Comparison of ENCODE assay signal across 20 cellular contexts in genomic region chr5:139456776-139457175, GRCh38. TPM values are rescaled to one million over a fixed set of nuclear protein-coding genes. Genes with fewer than 3 reads are reported as not detected.
DNase-seq lines count a peak whose midpoint lies in the region; ATAC-seq and TF ChIP-seq lines count a peak whose summit lies in the region.
"Had no signal": no experiment of that assay in that cellular context is flagged by ENCODE, and none has a peak within 500 bp of the region (broad histone marks: within the 10 kb centered on the region; RNA-seq: fewer than 3 reads in every experiment).

No MANE protein-coding gene starts in this region.

- POLR2A ChIA-PET in activated CD4-positive, alpha-beta memory T cell treated with anti-CD3 and anti-CD28 coated beads, Interleukin-2, amount 10 ng/mL, durations not matched to agents 7 days and 5 days (lab: Charles Lee), result interaction anchor here (0.6 to 6.9 kb wide), 6 partner anchors 12 to 106 kb away, joined by 3 to 73 read pairs (median 4); partner anchors contain the start of gene DNAJC18

- CTCF ChIA-PET in activated CD4-positive, alpha-beta memory T cell treated with anti-CD3 and anti-CD28 coated beads, Interleukin-2, amount 10 ng/mL, durations not matched to agents 7 days and 5 days (lab: Charles Lee), result interaction anchor here (1.4 to 4.4 kb wide), 4 partner anchors 14 to 34 kb away, joined by 3 to 20 read pairs (median 10); partner anchors contain the start of gene STING1

- H3K4me1 Mint-ChIP-seq in stimulated activated naive CD8-positive, alpha-beta T cell treated with anti-CD3 and anti-CD28 coated beads, Interleukin-15, Interleukin-2, amounts not matched to agents 100 ng/mL and 50 ng/mL, for 24 hours (ENCODE audit: low read depth), result peaks cover 68% of the 10 kb centered on the region
- peaks cover 69% of the 10 kb centered on the region for H3K4me1 Mint-ChIP-seq in activated CD4-positive, alpha-beta memory T cell treated with anti-CD3 and anti-CD28 coated beads, Interleukin-2, amount 10 ng/mL, durations not matched to agents 7 days and 5 days
- no peaks in the 10 kb centered on the region for H3K4me1 Mint-ChIP-seq in glutamatergic neuron (ENCODE audit: low read depth, unreplicated experiment)
- H3K4me1 Mint-ChIP-seq in stimulated activated memory B cell treated with anti-CD40 and anti-IgM and Interleukin-4, amounts not matched to agents 10 μg/mL and 1 μg/mL and 100 μg/mL, for 72 hours, result peaks cover 30% of the 10 kb centered on the region

- H3K36me3 Mint-ChIP-seq in stimulated activated naive CD8-positive, alpha-beta T cell treated with anti-CD3 and anti-CD28 coated beads, Interleukin-15, Interleukin-2, amounts not matched to agents 100 ng/mL and 50 ng/mL, for 24 hours (ENCODE audit: low read depth), result no peaks in the 10 kb centered on the region
- no peaks in the 10 kb centered on the region for H3K36me3 Mint-ChIP-seq in activated CD4-positive, alpha-beta memory T cell treated with anti-CD3 and anti-CD28 coated beads, Interleukin-2, amount 10 ng/mL, durations not matched to agents 7 days and 5 days (ENCODE audit: low read depth)
- H3K36me3 Mint-ChIP-seq in glutamatergic neuron (ENCODE audit: unreplicated experiment), result peaks cover 4% of the 10 kb centered on the region
- no peaks in the 10 kb centered on the region for H3K36me3 Mint-ChIP-seq in stimulated activated memory B cell treated with anti-CD40 and anti-IgM and Interleukin-4, amounts not matched to agents 10 μg/mL and 1 μg/mL and 100 μg/mL, for 72 hours
- H3K36me3 Mint-ChIP-seq: memory B cell, naive B cell had no signal

- no peaks in the 10 kb centered on the region for H3K9me3 Mint-ChIP-seq in stimulated activated naive CD8-positive, alpha-beta T cell treated with anti-CD3 and anti-CD28 coated beads, Interleukin-15, Interleukin-2, amounts not matched to agents 100 ng/mL and 50 ng/mL, for 24 hours
- H3K9me3 Mint-ChIP-seq in activated CD4-positive, alpha-beta memory T cell treated with anti-CD3 and anti-CD28 coated beads, Interleukin-2, amount 10 ng/mL, durations not matched to agents 7 days and 5 days, result no peaks in the 10 kb centered on the region
- no peaks in the 10 kb centered on the region for H3K9me3 Mint-ChIP-seq in glutamatergic neuron (ENCODE audit: unreplicated experiment)
- H3K9me3 Mint-ChIP-seq in stimulated activated memory B cell treated with anti-CD40 and anti-IgM and Interleukin-4, amounts not matched to agents 10 μg/mL and 1 μg/mL and 100 μg/mL, for 72 hours, result peaks cover 8% of the 10 kb centered on the region
- H3K9me3 Mint-ChIP-seq: memory B cell, naive B cell had no signal

- H3K4me3 Mint-ChIP-seq in stimulated activated naive CD8-positive, alpha-beta T cell treated with anti-CD3 and anti-CD28 coated beads, Interleukin-15, Interleukin-2, amounts not matched to agents 100 ng/mL and 50 ng/mL, for 24 hours, result no peak overlapping the region
- no peak overlapping the region for H3K4me3 Mint-ChIP-seq in activated CD4-positive, alpha-beta memory T cell treated with anti-CD3 and anti-CD28 coated beads, Interleukin-2, amount 10 ng/mL, durations not matched to agents 7 days and 5 days
- no peak overlapping the region for H3K4me3 Mint-ChIP-seq in glutamatergic neuron (ENCODE audit: unreplicated experiment)
- H3K4me3 Mint-ChIP-seq in stimulated activated memory B cell treated with anti-CD40 and anti-IgM and Interleukin-4, amounts not matched to agents 10 μg/mL and 1 μg/mL and 100 μg/mL, for 72 hours, result no peak overlapping the region
- H3K4me3 Mint-ChIP-seq: memory B cell had no signal

- no peak for DNase-seq in stimulated activated naive CD8-positive, alpha-beta T cell treated with anti-CD3 and anti-CD28 coated beads, Interleukin-15, Interleukin-2, amounts not matched to agents 100 U/mL and 50 U/mL, for 24 hours
- no peak for DNase-seq in activated CD4-positive, alpha-beta memory T cell treated with anti-CD3 and anti-CD28 coated beads, Interleukin-2, amount 10 ng/mL, durations not matched to agents 7 days and 5 days
- DNase-seq in glutamatergic neuron (no peak), H4 (ENCODE audit: low spot score) (no peak), DMS153 (lab: John Stamatoyannopoulos, UW) (no peak), NCI-H2029 treated with DMSO at 0.1 percent for 48 hours (lab: John Stamatoyannopoulos, UW) (no peak)
- DNase-seq: H7, KBM-7, kidney glomerular epithelial cell, naive B cell, NCI-H2171 treated with DMSO at 0.1 percent for 48 hours, NCI-H526 treated with DMSO at 0.1 percent for 48 hours, Right ventricle myocardium superior, SW 1271 had no signal

- peak overlapping the region; percentile 97 for H3K27ac Mint-ChIP-seq in stimulated activated naive CD8-positive, alpha-beta T cell treated with anti-CD3 and anti-CD28 coated beads, Interleukin-15, Interleukin-2, amounts not matched to agents 100 ng/mL and 50 ng/mL, for 24 hours
- peak overlapping the region; percentile 98 for H3K27ac Mint-ChIP-seq in activated CD4-positive, alpha-beta memory T cell treated with anti-CD3 and anti-CD28 coated beads, Interleukin-2, amount 10 ng/mL, durations not matched to agents 7 days and 5 days
- peak overlapping the region; percentile 16 for H3K27ac Mint-ChIP-seq in glutamatergic neuron (ENCODE audit: unreplicated experiment)
- H3K27ac Mint-ChIP-seq in stimulated activated memory B cell treated with anti-CD40 and anti-IgM and Interleukin-4, amounts not matched to agents 10 μg/mL and 1 μg/mL and 100 μg/mL, for 72 hours, result peak overlapping the region; percentile 51
- H3K27ac Mint-ChIP-seq: memory B cell had no signal

- ATAC-seq in stimulated activated naive CD8-positive, alpha-beta T cell treated with anti-CD3 and anti-CD28 coated beads, Interleukin-15, Interleukin-2, amounts not matched to agents 100 U/mL and 50 U/mL, for 24 hours, result no peak
- no peak for ATAC-seq in stimulated activated memory B cell treated with anti-CD40 and anti-IgM and Interleukin-4, amounts not matched to agents 10 μg/mL and 1 μg/mL and 100 μg/mL, for 72 hours

- H3K27me3 Mint-ChIP-seq in stimulated activated naive CD8-positive, alpha-beta T cell treated with anti-CD3 and anti-CD28 coated beads, Interleukin-15, Interleukin-2, amounts not matched to agents 100 ng/mL and 50 ng/mL, for 24 hours, result no peaks in the 10 kb centered on the region
- no peaks in the 10 kb centered on the region for H3K27me3 Mint-ChIP-seq in activated CD4-positive, alpha-beta memory T cell treated with anti-CD3 and anti-CD28 coated beads, Interleukin-2, amount 10 ng/mL, durations not matched to agents 7 days and 5 days
- H3K27me3 Mint-ChIP-seq in glutamatergic neuron (ENCODE audit: unreplicated experiment), result peaks cover 1% of the 10 kb centered on the region
- H3K27me3 Mint-ChIP-seq in stimulated activated memory B cell treated with anti-CD40 and anti-IgM and Interleukin-4, amounts not matched to agents 10 μg/mL and 1 μg/mL and 100 μg/mL, for 72 hours, result no peaks in the 10 kb centered on the region
- H3K27me3 Mint-ChIP-seq: naive B cell had no signal

- no peak for TF ChIP-seq CTCF in glutamatergic neuron (IDR thresholded peaks at IDR 0.05; ENCODE audit: partially characterized antibody, unreplicated experiment)

RNA-seq across cellular contexts. Expression of gene ECSCR, which starts 5.8 kb away (rescaled TPM):
- total RNA-seq in activated CD4-positive, alpha-beta memory T cell treated with anti-CD3 and anti-CD28 coated beads, Interleukin-2, amount 10 ng/mL, durations not matched to agents 7 days and 5 days, result 1 to 10 TPM in 1 of 2 experiments, not detected in 1; 1.1 TPM
- total RNA-seq in glutamatergic neuron (ENCODE audit: unreplicated experiment), result not detected
- total RNA-seq in H4 (2014; rRNA removed; shearing (Covaris generic)), result 0.10 TPM in 1 of 2 replicates, not detected in the other

RNA-seq across cellular contexts. Expression of gene SMIM33, which starts 14.0 kb away (rescaled TPM):
- 1 to 10 TPM; 2.0 to 2.3 TPM for total RNA-seq in activated CD4-positive, alpha-beta memory T cell treated with anti-CD3 and anti-CD28 coated beads, Interleukin-2, amount 10 ng/mL, durations not matched to agents 7 days and 5 days
- total RNA-seq in glutamatergic neuron (ENCODE audit: unreplicated experiment), result not detected
- total RNA-seq in H4 (2014; rRNA removed; shearing (Covaris generic)), result not detected in 2 replicates
- total RNA-seq: aorta, H7, posterior vena cava, Right ventricle myocardium superior, ureter had no signal

RNA-seq across cellular contexts. Expression of gene DNAJC18, which starts 17.5 kb away (rescaled TPM):
- total RNA-seq in activated CD4-positive, alpha-beta memory T cell treated with anti-CD3 and anti-CD28 coated beads, Interleukin-2, amount 10 ng/mL, durations not matched to agents 7 days and 5 days, result 10 to 100 TPM; 16.1 to 17.0 TPM
- total RNA-seq in glutamatergic neuron (ENCODE audit: unreplicated experiment), result 55.9 TPM
- 4.5 and 22.9 TPM in 2 replicates for total RNA-seq in H4 (2014; rRNA removed; shearing (Covaris generic))

RNA-seq across cellular contexts. Expression of gene STING1, which starts 25.8 kb away (rescaled TPM):
- 100 to 1,000 TPM; 277 to 281 TPM for total RNA-seq in activated CD4-positive, alpha-beta memory T cell treated with anti-CD3 and anti-CD28 coated beads, Interleukin-2, amount 10 ng/mL, durations not matched to agents 7 days and 5 days
- not detected for total RNA-seq in glutamatergic neuron (ENCODE audit: unreplicated experiment)
- 14.2 and 15.6 TPM in 2 replicates for total RNA-seq in H4 (2014; rRNA removed; shearing (Covaris generic))

RNA-seq across cellular contexts. Expression of gene SPATA24, which starts 52.9 kb away (rescaled TPM):
- total RNA-seq in activated CD4-positive, alpha-beta memory T cell treated with anti-CD3 and anti-CD28 coated beads, Interleukin-2, amount 10 ng/mL, durations not matched to agents 7 days and 5 days, result 1 to 10 TPM; 9.4 to 9.5 TPM
- 6.2 TPM for total RNA-seq in glutamatergic neuron (ENCODE audit: unreplicated experiment)
- total RNA-seq in H4 (2014; rRNA removed; shearing (Covaris generic)), result 3.4 and 5.9 TPM in 2 replicates

Comparison
In these comparisons a context has a peak if more than half of its experiments do, and no peak if none do; other contexts are left out.
1. H3K27ac Mint-ChIP-seq: peak in every context shown above with its lines; median percentile 98 in activated CD4-positive, alpha-beta memory T cell treated with anti-CD3 and anti-CD28 coated beads, Interleukin-2, amount 10 ng/mL, durations not matched to agents 7 days and 5 days; 97 in stimulated activated naive CD8-positive, alpha-beta T cell treated with anti-CD3 and anti-CD28 coated beads, Interleukin-15, Interleukin-2, amounts not matched to agents 100 ng/mL and 50 ng/mL, for 24 hours; 51 in stimulated activated memory B cell treated with anti-CD40 and anti-IgM and Interleukin-4, amounts not matched to agents 10 μg/mL and 1 μg/mL and 100 μg/mL, for 72 hours; 16 in glutamatergic neuron.